8 cellular contexts compared by ENCODE assay signal in the genomic region with DNA sequence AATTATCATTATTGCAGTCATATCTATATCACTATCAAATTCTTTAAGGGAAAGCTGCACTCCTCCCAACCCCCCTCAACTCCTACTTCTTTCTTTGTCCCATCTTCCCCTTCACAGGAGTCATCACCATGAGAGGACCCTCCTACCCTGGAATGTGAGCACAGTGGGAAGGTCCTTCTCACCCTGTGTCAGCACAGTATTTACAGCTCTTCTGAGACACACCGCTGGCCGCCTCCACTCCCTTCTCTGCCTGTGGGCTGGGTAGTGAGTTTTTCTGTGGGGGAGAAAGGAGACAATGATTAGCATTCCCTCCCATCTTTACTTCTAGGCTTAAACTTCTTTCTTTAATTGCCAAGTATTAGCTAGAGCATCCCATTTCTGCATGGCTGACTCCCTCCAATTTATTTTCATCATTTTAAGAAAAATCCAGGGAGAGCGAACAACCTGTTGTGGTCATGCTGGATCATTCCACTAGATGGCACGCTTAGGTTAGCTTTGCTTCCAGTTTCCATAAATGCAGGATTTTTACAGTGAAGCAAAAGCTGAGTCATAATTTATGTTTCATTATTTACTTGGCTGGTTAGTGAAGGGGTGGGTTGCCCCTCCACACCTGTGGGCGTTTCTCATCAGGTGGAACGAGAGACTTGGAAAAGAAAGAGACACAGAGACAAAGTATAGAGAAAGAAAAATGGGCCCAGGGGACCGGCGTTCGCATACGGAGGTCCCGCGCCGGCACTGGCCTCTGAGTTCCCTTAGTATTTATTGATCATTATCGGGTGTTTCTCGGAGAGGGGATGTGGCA.
DNase-seq lines count a peak whose midpoint lies in the region; ATAC-seq, FAIRE-seq and TF ChIP-seq lines count a peak whose summit lies in the region.

No MANE protein-coding gene starts in this region.

- intact Hi-C loops in pancreas (cut with DNase I) = no loop called here

- peak; percentile 94 for ATAC-seq in GM19351 (IDR thresholded peaks at IDR 0.05; ENCODE audit: unreplicated experiment)
- ATAC-seq in HG03342 (IDR thresholded peaks at IDR 0.05; ENCODE audit: unreplicated experiment) = peak; percentile 94
- peak in 1 of 2 donors; percentile 70 for ATAC-seq in activated naive CD4-positive, alpha-beta T cell treated with anti-CD3 and anti-CD28 coated beads, Interleukin-2, amount 50 U/mL, for 72 hours
- ATAC-seq in pancreas = peak; percentile 85 to 99 (median 96)

- H3K27ac ChIP-seq in cardiac muscle cell = no peak overlapping the region
- H3K27ac ChIP-seq in pancreas = no peak overlapping the region

- H3K4me3 ChIP-seq in cardiac muscle cell (peak overlapping the region; percentile 32), pancreas (peak overlapping the region in 3 of 4 donors; percentile 10 to 47 (median 30))

- peak; percentile 84 for TF ChIP-seq CTCF in cardiac muscle cell (IDR thresholded peaks at IDR 0.05; ENCODE audit: low read depth, low read length)
- TF ChIP-seq CTCF in pancreas (IDR thresholded peaks at IDR 0.05) = peak; percentile 43 to 61 (median 54)

- FAIRE-seq in pancreas (lab: Jason Lieb, UNC) = peak; percentile 56

- H3K4me1 ChIP-seq in cardiac muscle cell (ENCODE audit: low read depth) = peaks cover 10% of the 10 kb centered on the region
- H3K4me1 ChIP-seq in pancreas = no peaks in the 10 kb centered on the region

- H3K36me3 Mint-ChIP-seq in activated naive CD4-positive, alpha-beta T cell treated with anti-CD3 and anti-CD28 coated beads, Interleukin-2, amount 50 U/mL, for 72 hours = no peaks in the 10 kb centered on the region

- H3K27me3 ChIP-seq in cardiac muscle cell = no peaks in the 10 kb centered on the region
- H3K27me3 ChIP-seq in pancreas = no peaks in the 10 kb centered on the region

- peaks cover 4 to 9% of the 10 kb centered on the region in 2 donors for H3K9me3 Mint-ChIP-seq in activated naive CD4-positive, alpha-beta T cell treated with anti-CD3 and anti-CD28 coated beads, Interleukin-2, amount 50 U/mL, for 72 hours

- H3K36me3 ChIP-seq in cardiac muscle cell (no peaks in the 10 kb centered on the region), pancreas (no peaks in the 10 kb centered on the region)

- no peaks in the 10 kb centered on the region for H3K9me3 ChIP-seq in cardiac muscle cell (ENCODE audit: low read depth)
- H3K9me3 ChIP-seq in pancreas = no peaks in the 10 kb centered on the region

- DNase-seq in DMS114 treated with DMSO at 0.1 percent for 48 hours (lab: John Stamatoyannopoulos, UW; ENCODE audit: unreplicated experiment) = peak; percentile 46
- peak; percentile 48 for DNase-seq in NCI-H460 (ENCODE audit: extremely low read depth, low read depth)
- DNase-seq in activated naive CD4-positive, alpha-beta T cell treated with anti-CD3 and anti-CD28 coated beads, Interleukin-2, amount 50 U/mL, for 72 hours (ENCODE audit: low spot score in 2 of 2) = peak in 1 of 2 donors; percentile 22
- DNase-seq in cardiac muscle cell (ENCODE audit: low read depth in 1 of 2, low spot score in 1 of 2) = peak; percentile 62 to 76
- DNase-seq in pancreas = peak in 4 of 6 donors; percentile 29 to 62 (median 45)
- no peak for DNase-seq in T-helper 9 cell

- H3K27ac Mint-ChIP-seq in activated naive CD4-positive, alpha-beta T cell treated with anti-CD3 and anti-CD28 coated beads, Interleukin-2, amount 50 U/mL, for 72 hours = peak overlapping the region; percentile 54 to 92

- 11 to 13% methylated on average over 15 of the region's 15 CpGs for WGBS in pancreas, 2 donors
